Comparison of ENCODE assay signal across 10 cellular contexts in genomic region chr17:76145231-76146052, GRCh38. TPM values are rescaled to one million over a fixed set of nuclear protein-coding genes. Genes with fewer than 3 reads are reported as not detected.
DNase-seq lines count a peak whose midpoint lies in the region; ATAC-seq and TF ChIP-seq lines count a peak whose summit lies in the region.
"Had no signal": no experiment of that assay in that cellular context is flagged by ENCODE, and none has a peak within 500 bp of the region (broad histone marks: within the 10 kb centered on the region; RNA-seq: fewer than 3 reads in every experiment).

No MANE protein-coding gene starts in this region.

- peaks cover 9% of the 10 kb centered on the region for H3K4me1 ChIP-seq in HAP-1

- DNase-seq in G401 (ENCODE audit: low spot score) (peak; percentile 32), NCI-H345 (lab: John Stamatoyannopoulos, UW) (peak; percentile 80), NAMALWA (ENCODE audit: low spot score) (no peak), HAP-1 (ENCODE audit: low spot score in 2 of 2) (no peak), osteocyte (ENCODE audit: extremely low spot score, unreplicated experiment) (no peak)
- DNase-seq in activated effector memory CD4-positive, alpha-beta T cell treated with anti-CD3 and anti-CD28 coated beads, Interleukin-2, amount 50 U/mL, for 16 hours, result peak; percentile 81
- DNase-seq: body of pancreas had no signal

- H3K4me1 Mint-ChIP-seq in osteocyte (ENCODE audit: unreplicated experiment), result peaks cover 13% of the 10 kb centered on the region

- H3K27ac Mint-ChIP-seq in osteocyte (ENCODE audit: unreplicated experiment), result no peak overlapping the region

- peaks cover under 1% of the 10 kb centered on the region for H3K27me3 Mint-ChIP-seq in osteocyte (ENCODE audit: unreplicated experiment)

- in situ Hi-C loops in G401 (cut with HindIII; ENCODE audit: low sequenced_read_pairs) (no loop called here), HAP-1 (cut with MboI; ENCODE audit: low sequenced_read_pairs) (no loop called here)

- no peak for TF ChIP-seq CTCF in osteocyte (IDR thresholded peaks at IDR 0.05)

- no peaks in the 10 kb centered on the region for H3K27me3 ChIP-seq in HAP-1 (ENCODE audit: low read depth)
- H3K27me3 ChIP-seq: body of pancreas had no signal

- H3K9me3 Mint-ChIP-seq in osteocyte (ENCODE audit: unreplicated experiment), result no peaks in the 10 kb centered on the region

- no peaks in the 10 kb centered on the region for H3K9me3 ChIP-seq in HAP-1
- H3K9me3 ChIP-seq: body of pancreas had no signal

- peak overlapping the region in 18 of 21 experiments; percentile 40 to 95 (median 73) for H3K27ac ChIP-seq in skin epidermis

- no peaks in the 10 kb centered on the region; the same call in none of the 2 replicates for H3K36me3 ChIP-seq in HAP-1 (replicated peaks)

- H3K4me3 ChIP-seq in skin epidermis (no peak overlapping the region), HAP-1 (no peak overlapping the region)
- H3K4me3 ChIP-seq: body of pancreas, lung had no signal

- H3K4me3 Mint-ChIP-seq in osteocyte (ENCODE audit: unreplicated experiment), result no peak overlapping the region

- no peak for ATAC-seq in HG03565 (IDR thresholded peaks at IDR 0.05; ENCODE audit: unreplicated experiment)
- ATAC-seq: body of pancreas had no signal

- no peaks in the 10 kb centered on the region for H3K36me3 Mint-ChIP-seq in osteocyte (ENCODE audit: unreplicated experiment)

RNA-seq across cellular contexts. Expression of gene FOXJ1, which starts 4.4 kb away (rescaled TPM):
- total RNA-seq in G401 (2014; rRNA removed; shearing (Covaris generic)), result 0.62 and 0.85 TPM in 2 replicates
- total RNA-seq in osteocyte, result 0.13 TPM in 2 replicates

RNA-seq across cellular contexts. Expression of gene EXOC7, which starts 41.9 kb away (rescaled TPM):
- total RNA-seq in G401 (2014; rRNA removed; shearing (Covaris generic)), result 83.1 and 92.2 TPM in 2 replicates
- total RNA-seq in osteocyte, result 158 and 164 TPM in 2 replicates

Comparison
In these comparisons a context has a peak if more than half of its experiments do, and no peak if none do; other contexts are left out.
1. DNase-seq: peak in G401 (single experiment), NCI-H345 (single experiment) and activated effector memory CD4-positive, alpha-beta T cell treated with anti-CD3 and anti-CD28 coated beads, Interleukin-2, amount 50 U/mL, for 16 hours (single experiment); none in NAMALWA (single experiment), HAP-1 (0 of 2) and osteocyte (single experiment).